ENCODE assay signal across 34 cellular contexts in the genomic region with DNA sequence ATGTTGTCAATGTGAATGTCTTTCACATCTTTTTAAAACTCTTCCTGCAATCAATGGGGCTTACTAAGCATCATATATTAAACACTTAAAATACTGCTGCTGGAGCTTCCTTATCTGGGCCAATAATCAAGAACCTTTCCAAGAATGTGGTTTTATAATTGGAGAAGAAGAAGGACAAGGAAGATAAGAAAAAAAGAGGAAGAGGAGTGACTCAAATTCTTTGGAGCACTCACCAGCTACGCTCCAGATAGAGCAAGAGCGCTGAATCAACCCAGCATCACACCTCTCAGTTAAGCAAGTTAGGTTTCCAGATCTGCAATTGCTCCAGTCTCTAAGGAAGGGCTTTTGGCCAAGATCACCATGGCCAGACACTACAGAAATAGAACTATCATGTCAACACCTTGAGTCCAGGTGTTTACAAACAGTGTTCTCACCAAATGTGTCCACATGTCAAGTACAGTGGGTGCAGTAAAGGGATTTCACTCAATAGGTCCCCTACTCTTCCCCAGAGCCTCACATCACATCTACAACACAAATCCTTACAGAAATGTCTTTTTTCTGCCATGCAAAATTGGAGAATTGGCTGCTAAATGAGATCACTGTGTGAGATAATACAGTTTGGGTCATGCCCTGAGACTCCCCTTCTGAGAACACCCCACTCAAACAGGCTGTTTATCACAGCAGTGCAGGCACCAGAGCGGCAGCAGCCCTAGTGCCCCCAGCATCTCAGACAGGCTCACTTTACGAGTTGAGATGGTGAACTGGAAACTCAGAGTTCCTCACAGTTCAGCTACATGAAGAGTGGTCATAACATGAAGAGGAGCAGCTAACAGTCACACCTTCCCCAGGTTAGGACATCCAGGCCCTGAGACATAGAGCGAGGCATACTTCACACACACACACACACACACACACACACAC. TPM values are rescaled to one million over a fixed set of nuclear protein-coding genes. Genes with fewer than 3 reads are reported as not detected.
"Had no signal": no experiment of that assay in that cellular context is flagged by ENCODE, and none has a peak within 500 bp of the region (broad histone marks: within the 10 kb centered on the region; RNA-seq: fewer than 3 reads in every experiment).

No MANE protein-coding gene starts in this region.

- H3K4me3 ChIP-seq: SJCRH30, SK-N-MC had no signal

- H3K9me3 ChIP-seq: SJCRH30 had no signal

- H3K27ac ChIP-seq: SJCRH30, SK-N-MC, WERI-Rb-1 had no signal

- H3K4me1 ChIP-seq: SJCRH30 had no signal

- FAIRE-seq: colon had no signal

- ATAC-seq: activated CD8-positive, alpha-beta memory T cell treated with anti-CD3 and anti-CD28 coated beads, Interleukin-2, amount 10 ng/mL, durations not matched to agents 7 days and 5 days; activated naive CD8-positive, alpha-beta T cell treated with anti-CD3 and anti-CD28 coated beads, Interleukin-2, amount 50 U/mL, for 24 hours had no signal

- H3K27me3 ChIP-seq: SJCRH30 had no signal

- H3K36me3 ChIP-seq: SJCRH30, WERI-Rb-1 had no signal

- DNase-seq: activated CD4-positive, alpha-beta memory T cell treated with anti-CD3 and anti-CD28 coated beads, Interleukin-2, amount 10 ng/mL, durations not matched to agents 7 days and 5 days; activated CD4-positive, alpha-beta T cell treated with anti-CD3 and anti-CD28 coated beads for 1 hour; activated CD4-positive, alpha-beta T cell treated with anti-CD3 and anti-CD28 coated beads for 48 hours; activated CD4-positive, CD25-positive, alpha-beta regulatory T cell; activated CD8-positive, alpha-beta memory T cell treated with anti-CD3 and anti-CD28 coated beads for 24 hours; activated CD8-positive, alpha-beta memory T cell treated with anti-CD3 and anti-CD28 coated beads, Interleukin-2, amount 10 ng/mL, durations not matched to agents 7 days and 5 days; activated CD8-positive, alpha-beta memory T cell treated with anti-CD3 and anti-CD28 coated beads, Interleukin-2, amount 50 U/mL, for 48 hours; activated effector memory CD4-positive, alpha-beta T cell treated with Interleukin-2 at 50 U/mL for 16 hours; activated naive CD4-positive, alpha-beta T cell treated with anti-CD3 and anti-CD28 coated beads, Interleukin-2, amount 10 ng/mL, durations not matched to agents 7 days and 5 days; activated naive CD8-positive, alpha-beta T cell treated with anti-CD3 and anti-CD28 coated beads, Interleukin-2, amount 50 U/mL, for 24 hours; activated T-cell treated with anti-CD3 and anti-CD28 coated beads, Interleukin-2, amount 50 U/mL, for 48 hours; anterior cingulate cortex; central memory CD4-positive, alpha-beta T cell; MV-4-11; NCI-H1092; NCI-H1436 treated with DMSO at 0.1 percent for 48 hours; NCI-H1694 treated with DMSO at 0.1 percent for 48 hours; NCI-H2029; NCI-H2107; NCI-H2171; NCI-H510A; NCI-H526; NCI-H748 treated with DMSO at 0.1 percent for 48 hours; Right ventricle myocardium superior; SJCRH30; T1000; WERI-Rb-1 had no signal

RNA-seq across cellular contexts. Expression of a gene that starts 1.7 kb away (rescaled TPM):
- total RNA-seq: activated CD4-positive, alpha-beta memory T cell treated with anti-CD3 and anti-CD28 coated beads, Interleukin-2, amount 10 ng/mL, durations not matched to agents 7 days and 5 days; activated CD8-positive, alpha-beta memory T cell treated with anti-CD3 and anti-CD28 coated beads, Interleukin-2, amount 10 ng/mL, durations not matched to agents 7 days and 5 days; cerebellum; MCF 10A; OCI-LY7; Right ventricle myocardium superior; SJCRH30; T-helper 1 cell treated with Interleukin-12 subunit alpha and Interleukin-12 subunit beta and Interleukin-4 antibody, amounts not matched to agents 30 ng/mL and 1 ng/mL, for 36 hours; T-helper 2 cell treated with Interferon-gamma antibody and Interleukin-4, amounts not matched to agents 100 ng/mL and 5 ng/mL, for 36 hours had no signal

RNA-seq across cellular contexts. Expression of a gene that starts 15.8 kb away (rescaled TPM):
- total RNA-seq: activated CD4-positive, alpha-beta memory T cell treated with anti-CD3 and anti-CD28 coated beads, Interleukin-2, amount 10 ng/mL, durations not matched to agents 7 days and 5 days; activated CD8-positive, alpha-beta memory T cell treated with anti-CD3 and anti-CD28 coated beads, Interleukin-2, amount 10 ng/mL, durations not matched to agents 7 days and 5 days; cerebellum; OCI-LY7; Right ventricle myocardium superior; SJCRH30; T-helper 1 cell treated with Interleukin-12 subunit alpha and Interleukin-12 subunit beta and Interleukin-4 antibody, amounts not matched to agents 30 ng/mL and 1 ng/mL, for 36 hours; T-helper 2 cell treated with Interferon-gamma antibody and Interleukin-4, amounts not matched to agents 100 ng/mL and 5 ng/mL, for 36 hours had no signal

RNA-seq across cellular contexts. Expression of a gene that starts 21.3 kb away (rescaled TPM):
- total RNA-seq: activated CD4-positive, alpha-beta memory T cell treated with anti-CD3 and anti-CD28 coated beads, Interleukin-2, amount 10 ng/mL, durations not matched to agents 7 days and 5 days; activated CD8-positive, alpha-beta memory T cell treated with anti-CD3 and anti-CD28 coated beads, Interleukin-2, amount 10 ng/mL, durations not matched to agents 7 days and 5 days; cerebellum; MCF 10A; OCI-LY7; Right ventricle myocardium superior; SJCRH30; T-helper 1 cell treated with Interleukin-12 subunit alpha and Interleukin-12 subunit beta and Interleukin-4 antibody, amounts not matched to agents 30 ng/mL and 1 ng/mL, for 36 hours; T-helper 2 cell treated with Interferon-gamma antibody and Interleukin-4, amounts not matched to agents 100 ng/mL and 5 ng/mL, for 36 hours had no signal

RNA-seq across cellular contexts. Expression of a gene that starts 32.1 kb away (rescaled TPM):
- total RNA-seq: activated CD4-positive, alpha-beta memory T cell treated with anti-CD3 and anti-CD28 coated beads, Interleukin-2, amount 10 ng/mL, durations not matched to agents 7 days and 5 days; activated CD8-positive, alpha-beta memory T cell treated with anti-CD3 and anti-CD28 coated beads, Interleukin-2, amount 10 ng/mL, durations not matched to agents 7 days and 5 days; cerebellum; OCI-LY7; Right ventricle myocardium superior; SJCRH30; T-helper 1 cell treated with Interleukin-12 subunit alpha and Interleukin-12 subunit beta and Interleukin-4 antibody, amounts not matched to agents 30 ng/mL and 1 ng/mL, for 36 hours; T-helper 2 cell treated with Interferon-gamma antibody and Interleukin-4, amounts not matched to agents 100 ng/mL and 5 ng/mL, for 36 hours had no signal

RNA-seq across cellular contexts. Expression of a gene that starts 40.2 kb away (rescaled TPM):
- total RNA-seq: activated CD4-positive, alpha-beta memory T cell treated with anti-CD3 and anti-CD28 coated beads, Interleukin-2, amount 10 ng/mL, durations not matched to agents 7 days and 5 days; activated CD8-positive, alpha-beta memory T cell treated with anti-CD3 and anti-CD28 coated beads, Interleukin-2, amount 10 ng/mL, durations not matched to agents 7 days and 5 days; cerebellum; MCF 10A; OCI-LY7; Right ventricle myocardium superior; SJCRH30; T-helper 1 cell treated with Interleukin-12 subunit alpha and Interleukin-12 subunit beta and Interleukin-4 antibody, amounts not matched to agents 30 ng/mL and 1 ng/mL, for 36 hours; T-helper 2 cell treated with Interferon-gamma antibody and Interleukin-4, amounts not matched to agents 100 ng/mL and 5 ng/mL, for 36 hours had no signal
